ENCODE assay signal across 8 cellular contexts in genomic region chr20:46407671-46407996, GRCh38. TPM values are rescaled to one million over a fixed set of nuclear protein-coding genes. Genes with fewer than 3 reads are reported as not detected.
DNase-seq lines count a peak whose midpoint lies in the region; FAIRE-seq and TF ChIP-seq lines count a peak whose summit lies in the region.

No MANE protein-coding gene starts in this region.

- TF ChIP-seq EP300 in H1 (IDR thresholded peaks at IDR 0.05; ENCODE audit: borderline replicate concordance in 1 of 2, low read depth in 2 of 2, low read length in 2 of 2), result no peak

- no peak overlapping the region for H2BK15ac ChIP-seq in H1 (ENCODE audit: low read length)

- no peaks in the 10 kb centered on the region for H3K9me2 ChIP-seq in PC-9 (ENCODE audit: insufficient read depth)

- 72% methylated on average over 4 of the region's 4 CpGs; no CpG with 5 or more reads in 1 of the 2 experiments for WGBS in H1 (ENCODE audit: extremely low coverage in 1 of 2, insufficient coverage in 1 of 2, insufficient read length in 1 of 2, insufficient replicate concordance in 2 of 2, low coverage in 1 of 2, low lambda C conversion rate in 2 of 2, missing lambda C conversion rate in 1 of 2), 2 experiments

- H3K4me2 ChIP-seq in PC-9 (peak overlapping the region; percentile 95), H1 (ENCODE audit: insufficient read depth in 1 of 2, low read depth in 2 of 2, low read length in 2 of 2) (peak overlapping the region; percentile 80 to 91), parathyroid adenoma (ENCODE audit: low read length) (no peak overlapping the region)

- H3K4ac ChIP-seq in H1 (replicated peaks; ENCODE audit: insufficient read length, low read depth, low read length), result no peak overlapping the region

- peaks cover 7% of the 10 kb centered on the region for H3K79me1 ChIP-seq in H1 (ENCODE audit: low read depth, low read length)

- H3K79me2 ChIP-seq in PC-9 (ENCODE audit: low read depth) (peaks cover 17% of the 10 kb centered on the region), H1 (ENCODE audit: control insufficient read depth in 1 of 2, insufficient read depth in 2 of 2, low read length in 2 of 2) (peaks cover 4 to 27% of the 10 kb centered on the region in 2 experiments), parathyroid adenoma (peaks cover 19% of the 10 kb centered on the region)

- H3K4me1 ChIP-seq in PC-9 (replicated peaks; ENCODE audit: insufficient read depth), result peaks cover 29% of the 10 kb centered on the region
- peaks cover 0 to 10% (median 2%) of the 10 kb centered on the region in 4 experiments; a peak in 4 of 7 replicates for H3K4me1 ChIP-seq in H1 (replicated peaks in 1 of 4; ENCODE audit: control insufficient read depth in 3 of 4, insufficient read depth in 4 of 4, low read length in 3 of 4)
- peaks cover 13% of the 10 kb centered on the region for H3K4me1 ChIP-seq in parathyroid adenoma

- DNase-seq in DMS53 (lab: John Stamatoyannopoulos, UW) (peak; percentile 60), DMS53 treated with DMSO at 0.1 percent for 48 hours (lab: John Stamatoyannopoulos, UW; ENCODE audit: unreplicated experiment) (no peak), PC-9 (no peak), H1 (ENCODE audit: low read depth in 1 of 2, low spot score in 2 of 2) (no peak), ecto neural progenitor cell (ENCODE audit: low spot score) (no peak), pons (ENCODE audit: low spot score) (no peak)
- DNase-seq in stimulated activated CD4-positive, alpha-beta T cell treated with anti-CD3 and anti-CD28 coated beads, Interleukin-4, amount 100 ng/mL, for 24 hours, result no peak

- no peak overlapping the region for H3K18ac ChIP-seq in H1 (ENCODE audit: extremely low read depth, low read length)

- H3K14ac ChIP-seq in H1 (ENCODE audit: insufficient read length), result no peak overlapping the region

- H3K9ac ChIP-seq in H1 (replicated peaks in 1 of 4; ENCODE audit: extremely low read depth in 1 of 4, low read depth in 3 of 4, low read length in 3 of 4), result no peak overlapping the region
- H3K9ac ChIP-seq in parathyroid adenoma, result no peak overlapping the region

- H2BK20ac ChIP-seq in H1 (ENCODE audit: low read length), result no peak overlapping the region

- no peak overlapping the region for H2BK5ac ChIP-seq in H1 (ENCODE audit: low read depth, low read length)

- H3K27ac ChIP-seq in PC-9, result no peak overlapping the region
- no peak overlapping the region for H3K27ac ChIP-seq in H1 (ENCODE audit: low read depth, low read length)
- H3K27ac ChIP-seq in parathyroid adenoma, result peak overlapping the region; percentile 92

- H4K5ac ChIP-seq in H1 (ENCODE audit: insufficient read length, low read depth, low read length), result no peak overlapping the region

- TF ChIP-seq POLR2A in H1 (IDR thresholded peaks at IDR 0.05; ENCODE audit: control extremely low read depth in 1 of 2, low read depth in 2 of 2, low read length in 2 of 2), result no peak

- H3K23ac ChIP-seq in H1 (ENCODE audit: insufficient read length), result no peak overlapping the region

- H3K27me3 ChIP-seq in PC-9 (ENCODE audit: insufficient read depth, low read depth) (peaks cover 8% of the 10 kb centered on the region), H1 (replicated peaks in 1 of 4; ENCODE audit: control insufficient read depth in 3 of 4, extremely low read depth in 1 of 4, insufficient read depth in 3 of 4, low read length in 3 of 4) (peaks cover 0 to 5% (median 0%) of the 10 kb centered on the region in 4 experiments; a peak in 2 of 7 replicates), parathyroid adenoma (ENCODE audit: control insufficient read depth, insufficient read depth, low read length) (no peaks in the 10 kb centered on the region)

- peaks cover 16% of the 10 kb centered on the region for H3F3A ChIP-seq in PC-9 (ENCODE audit: insufficient read depth, low read depth)

- H2AK5ac ChIP-seq in H1 (ENCODE audit: low read depth, low read length), result no peak overlapping the region

- no TSS peak for BruUV-seq in PC-9 (replicated peaks; lab: Mats Ljungman, UMichigan)

- TF ChIP-seq RAD21 in H1 (IDR thresholded peaks at IDR 0.05 in 1 of 2, conservative IDR thresholded peaks at IDR 0.05 in 1 of 2; ENCODE audit: low read depth in 2 of 2, low read length in 2 of 2), result no peak

- H4K20me1 ChIP-seq in PC-9 (ENCODE audit: insufficient read depth) (no peaks in the 10 kb centered on the region), H1 (replicated peaks in 1 of 2; ENCODE audit: control insufficient read depth in 1 of 2, insufficient read depth in 2 of 2, low read length in 2 of 2) (peaks cover 2 to 3% of the 10 kb centered on the region in 2 experiments)

- FAIRE-seq in H1 (lab: Jason Lieb, UNC), result no peak

- no peak overlapping the region for H4K91ac ChIP-seq in H1 (replicated peaks; ENCODE audit: insufficient read length, low read length)

- TF ChIP-seq CTCF in PC-9 (conservative IDR thresholded peaks at IDR 0.05) (no peak), H1 (IDR thresholded peaks at IDR 0.05; ENCODE audit: control extremely low read depth in 1 of 3, insufficient read depth in 1 of 3, low read depth in 1 of 3, low read length in 3 of 3) (no peak), parathyroid adenoma (IDR thresholded peaks at IDR 0.05) (no peak)

- H3K23me2 ChIP-seq in H1 (ENCODE audit: low read depth, low read length), result peaks cover 8% of the 10 kb centered on the region

- H3K9me3 ChIP-seq in PC-9 (ENCODE audit: insufficient read depth, low read depth), result no peaks in the 10 kb centered on the region
- H3K9me3 ChIP-seq in H1 (ENCODE audit: insufficient read depth in 2 of 2, low read depth in 1 of 2, low read length in 1 of 2), result no peaks in the 10 kb centered on the region
- no peaks in the 10 kb centered on the region for H3K9me3 ChIP-seq in parathyroid adenoma (ENCODE audit: control insufficient read depth, low read length)

- H3K36me3 ChIP-seq in PC-9 (ENCODE audit: low read depth), result no peaks in the 10 kb centered on the region
- H3K36me3 ChIP-seq in H1 (ENCODE audit: control insufficient read depth in 2 of 4, insufficient read depth in 4 of 4, low read length in 3 of 4), result no peaks in the 10 kb centered on the region; a peak in 1 of 8 replicates
- H3K36me3 ChIP-seq in parathyroid adenoma (ENCODE audit: control insufficient read depth, insufficient read depth, low read length), result no peaks in the 10 kb centered on the region

- H2AFZ ChIP-seq in PC-9, result no peak overlapping the region
- no peak overlapping the region for H2AFZ ChIP-seq in H1 (ENCODE audit: low read length)
- no peak overlapping the region for H2AFZ ChIP-seq in parathyroid adenoma

- intact Hi-C loops in PC-9 (cut with micrococcal nuclease; ENCODE audit: unreplicated experiment), result loop anchor here (2.0 kb wide), 1 partner anchor 39 kb away; no protein-coding TSS in a partner anchor

- H2BK12ac ChIP-seq in H1 (ENCODE audit: low read depth, low read length), result no peak overlapping the region

- POLR2A ChIA-PET in PC-9 (lab: Charles Lee; ENCODE audit: unreplicated experiment) (interaction anchor here (0.6 to 0.7 kb wide), 2 partner anchors 278 to 342 kb away, joined by 4 read pairs; no protein-coding TSS in a partner anchor), H1 (lab: Charles Lee; ENCODE audit: partially characterized antibody) (interaction anchor here (3.3 kb wide), 1 partner anchor 43 kb away, joined by 17 read pairs; no protein-coding TSS in a partner anchor)

- CTCF ChIA-PET in PC-9 (lab: Charles Lee), result interaction anchor here (1.1 kb wide), 1 partner anchor 101 kb away, joined by 3 read pairs; no protein-coding TSS in a partner anchor
- CTCF ChIA-PET in H1 (lab: Charles Lee; ENCODE audit: partially characterized antibody), result interaction anchor here (0.7 to 1.3 kb wide), 6 partner anchors 8 to 101 kb away, joined by 3 to 4 read pairs (median 3); no protein-coding TSS in a partner anchor

- H3K56ac ChIP-seq in H1 (replicated peaks; ENCODE audit: insufficient read length, low read depth, low read length), result no peak overlapping the region

- no peak overlapping the region for H4K8ac ChIP-seq in H1 (ENCODE audit: extremely low read depth, insufficient read depth, low read length)

- H2BK120ac ChIP-seq in H1 (replicated peaks; ENCODE audit: low read depth, low read length), result no peak overlapping the region

- peak overlapping the region; percentile 93; the same call in 1 of the 2 replicates for H3K4me3 ChIP-seq in PC-9
- H3K4me3 ChIP-seq in H1 (ENCODE audit: extremely low read depth in 1 of 4, insufficient read depth in 2 of 4, low read depth in 3 of 4, low read length in 4 of 4), result peak overlapping the region in 2 of 4 experiments; percentile 72 to 85; a peak in 2 of 8 replicates
- H3K4me3 ChIP-seq in parathyroid adenoma (ENCODE audit: low read depth, low read length), result no peak overlapping the region

TF ChIP-seq in H1, 55 proteins besides CTCF, POLR2A, EP300 and RAD21:
- TF ChIP-seq CBX5 (IDR thresholded peaks at IDR 0.05; ENCODE audit: low read depth, low read length) (no peak), SP2 (IDR thresholded peaks at IDR 0.05; ENCODE audit: low read length) (no peak), KDM5A (IDR thresholded peaks at IDR 0.05; ENCODE audit: low read length) (no peak), TAF1 (IDR thresholded peaks at IDR 0.05; ENCODE audit: low read depth, low read length) (no peak), TCF12 (IDR thresholded peaks at IDR 0.05; ENCODE audit: low read depth, low read length) (no peak)

RNA-seq across cellular contexts. Expression of gene ELMO2, which starts 1.2 kb away (rescaled TPM):
- total RNA-seq in PC-9 (2021), result 29.4 and 32.1 TPM in 2 replicates
- total RNA-seq in H1 (2021; fragmentation: NEBNext Ultra II Directional; extraction: Animal tissue kit (Norgen Biotek cat#: 25700)), result 31.1 and 39.7 TPM in 2 replicates
- 34.3 and 35.6 TPM in 2 replicates for polyA plus RNA-seq in H1 (2011; rRNA removed)
- 31.1 TPM for polyA plus RNA-seq in H1 (2011; cell fraction: cytosol; rRNA removed)
- 70.5 TPM for polyA plus RNA-seq in H1 (2011; cell fraction: nucleus; rRNA removed)
- polyA plus RNA-seq in H1 (2012, experiment 1 of 2), result 24.7 to 27.5 TPM (median 25.8 TPM) in 4 replicates
- 12.8 TPM for polyA plus RNA-seq in H1 (2012, experiment 2 of 2)
- polyA plus RNA-seq in H1 (2013, experiment 1 of 2), result 16.7 TPM
- 15.7 TPM for polyA plus RNA-seq in H1 (2013, experiment 2 of 2)
- polyA minus RNA-seq in H1 (2011; rRNA and poly(A)+ RNA removed), result 62.0 and 68.2 TPM in 2 replicates
- 22.8 TPM for polyA minus RNA-seq in H1 (2011; cell fraction: cytosol; rRNA and poly(A)+ RNA removed)
- 38.0 TPM for polyA minus RNA-seq in H1 (2011; cell fraction: nucleus; rRNA and poly(A)+ RNA removed)
